In the genomic region with DNA sequence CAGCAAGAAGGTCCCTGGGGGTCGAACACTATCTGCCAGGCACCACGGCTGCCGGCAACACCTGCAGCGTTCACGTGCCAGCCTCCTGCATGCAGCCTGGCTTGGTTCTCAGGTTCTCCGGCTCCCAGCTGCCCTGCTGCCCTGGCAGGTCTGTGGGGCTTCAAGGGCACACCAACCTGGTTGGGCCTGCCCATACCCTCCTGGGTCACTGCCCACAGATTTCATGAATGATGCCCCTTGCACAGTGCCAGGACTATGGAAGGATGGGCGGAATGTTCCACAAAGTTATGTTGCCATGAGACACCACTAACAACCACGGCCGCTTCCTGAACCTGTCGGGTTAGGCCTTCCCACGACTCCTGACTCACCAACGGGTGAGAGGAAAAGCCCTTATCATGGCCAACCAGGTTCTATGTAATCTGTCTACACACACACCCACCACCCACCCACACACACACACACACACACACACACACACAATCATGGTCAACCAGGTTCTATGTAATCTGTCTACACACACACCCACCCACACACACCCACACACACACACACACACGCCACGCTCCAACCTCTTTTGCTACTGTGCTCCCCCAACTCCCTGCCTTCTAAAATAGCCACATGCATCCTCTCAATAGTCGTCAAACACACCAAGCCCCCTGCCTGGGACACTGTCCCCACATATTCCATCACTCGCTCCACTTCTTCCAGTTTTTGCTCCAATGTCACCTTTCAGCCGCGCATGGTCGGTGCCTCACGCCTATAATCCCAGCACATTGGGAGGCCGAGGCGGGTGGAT, we compare ENCODE assay signal across 8 cellular contexts. TPM values are rescaled to one million over a fixed set of nuclear protein-coding genes. Genes with fewer than 3 reads are reported as not detected.
A peak's percentile ranks its signal among the peaks of the same experiment; 100 is the strongest.
DNase-seq lines count a peak whose midpoint lies in the region; ATAC-seq and TF ChIP-seq lines count a peak whose summit lies in the region.

No MANE protein-coding gene starts in this region.

- intact Hi-C loops in activated naive CD4-positive, alpha-beta T cell treated with anti-CD3 and anti-CD28 coated beads for 36 hours (cut with micrococcal nuclease): no loop called here
- intact Hi-C loops in adrenal gland (cut with DNase I): no loop called here
- intact Hi-C loops in tibial artery (cut with DNase I; ENCODE audit: low total_unique reads): loop anchor here (2.0 to 5.0 kb wide), 2 partner anchors 26 to 37 kb away; no protein-coding TSS in a partner anchor

- H3K9me3 Mint-ChIP-seq in activated naive CD4-positive, alpha-beta T cell treated with anti-CD3 and anti-CD28 coated beads for 36 hours: no peaks in the 10 kb centered on the region
- H3K9me3 Mint-ChIP-seq in activated naive CD4-positive, alpha-beta T cell treated with anti-CD3 and anti-CD28 coated beads, Interleukin-2, amount 10 ng/mL, durations not matched to agents 7 days and 5 days: no peaks in the 10 kb centered on the region

- no peaks in the 10 kb centered on the region for H3K9me3 ChIP-seq in adrenal gland (replicated peaks in 1 of 3)
- no peaks in the 10 kb centered on the region for H3K9me3 ChIP-seq in tibial artery

- DNase-seq in activated naive CD4-positive, alpha-beta T cell treated with anti-CD3 and anti-CD28 coated beads for 36 hours: peak; percentile 38
- DNase-seq in activated naive CD4-positive, alpha-beta T cell treated with anti-CD3 and anti-CD28 coated beads, Interleukin-2, amount 10 ng/mL, durations not matched to agents 7 days and 5 days: no peak
- DNase-seq in adrenal gland: peak in 6 of 7 donors; percentile 73 to 79 (median 76)
- no peak for DNase-seq in left lobe of liver (ENCODE audit: low spot score)
- peak; percentile 73 to 87 for DNase-seq in tibial artery
- no peak for DNase-seq in NOMO-1 (lab: John Stamatoyannopoulos, UW; ENCODE audit: unreplicated experiment in 2 of 2)
- DNase-seq in central memory CD4-positive, alpha-beta T cell: no peak
- no peak for DNase-seq in GOT3 (lab: John Stamatoyannopoulos, UW)

- CTCF ChIA-PET in activated naive CD4-positive, alpha-beta T cell treated with anti-CD3 and anti-CD28 coated beads for 36 hours (lab: Charles Lee): no interaction called here
- CTCF ChIA-PET in activated naive CD4-positive, alpha-beta T cell treated with anti-CD3 and anti-CD28 coated beads, Interleukin-2, amount 10 ng/mL, durations not matched to agents 7 days and 5 days (lab: Charles Lee): no interaction called here

- no peak overlapping the region for H3K4me3 Mint-ChIP-seq in activated naive CD4-positive, alpha-beta T cell treated with anti-CD3 and anti-CD28 coated beads for 36 hours
- no peak overlapping the region for H3K4me3 Mint-ChIP-seq in activated naive CD4-positive, alpha-beta T cell treated with anti-CD3 and anti-CD28 coated beads, Interleukin-2, amount 10 ng/mL, durations not matched to agents 7 days and 5 days

- TF ChIP-seq CTCF in adrenal gland (IDR thresholded peaks at IDR 0.05) (no peak), tibial artery (IDR thresholded peaks at IDR 0.05) (no peak)

- H3K4me1 Mint-ChIP-seq in activated naive CD4-positive, alpha-beta T cell treated with anti-CD3 and anti-CD28 coated beads for 36 hours (ENCODE audit: low read depth): peaks cover 17% of the 10 kb centered on the region
- H3K4me1 Mint-ChIP-seq in activated naive CD4-positive, alpha-beta T cell treated with anti-CD3 and anti-CD28 coated beads, Interleukin-2, amount 10 ng/mL, durations not matched to agents 7 days and 5 days: peaks cover 12% of the 10 kb centered on the region

- no peak for TF ChIP-seq POLR2A in adrenal gland (IDR thresholded peaks at IDR 0.05)

- H3K4me1 ChIP-seq in adrenal gland (replicated peaks in 1 of 2) (peaks cover 13 to 65% of the 10 kb centered on the region in 2 donors), tibial artery (peaks cover 34 to 100% (median 97%) of the 10 kb centered on the region in 4 donors)

- H3K27ac Mint-ChIP-seq in activated naive CD4-positive, alpha-beta T cell treated with anti-CD3 and anti-CD28 coated beads for 36 hours: no peak overlapping the region
- H3K27ac Mint-ChIP-seq in activated naive CD4-positive, alpha-beta T cell treated with anti-CD3 and anti-CD28 coated beads, Interleukin-2, amount 10 ng/mL, durations not matched to agents 7 days and 5 days: no peak overlapping the region

- no peaks in the 10 kb centered on the region for H3K27me3 Mint-ChIP-seq in activated naive CD4-positive, alpha-beta T cell treated with anti-CD3 and anti-CD28 coated beads for 36 hours (ENCODE audit: low read depth)
- no peaks in the 10 kb centered on the region for H3K27me3 Mint-ChIP-seq in activated naive CD4-positive, alpha-beta T cell treated with anti-CD3 and anti-CD28 coated beads, Interleukin-2, amount 10 ng/mL, durations not matched to agents 7 days and 5 days

- ATAC-seq in left lobe of liver: peak; percentile 4

- H3K36me3 ChIP-seq in adrenal gland (replicated peaks in 1 of 2) (no peaks in the 10 kb centered on the region), tibial artery (no peaks in the 10 kb centered on the region)

- H3K27me3 ChIP-seq in adrenal gland (no peaks in the 10 kb centered on the region), tibial artery (no peaks in the 10 kb centered on the region)

- no peaks in the 10 kb centered on the region for H3K36me3 Mint-ChIP-seq in activated naive CD4-positive, alpha-beta T cell treated with anti-CD3 and anti-CD28 coated beads for 36 hours (ENCODE audit: low read depth)
- no peaks in the 10 kb centered on the region for H3K36me3 Mint-ChIP-seq in activated naive CD4-positive, alpha-beta T cell treated with anti-CD3 and anti-CD28 coated beads, Interleukin-2, amount 10 ng/mL, durations not matched to agents 7 days and 5 days

- WGBS in adrenal gland, 4 donors: 56 to 70% (median 64%) methylated on average over 16 to 22 of the region's 22 CpGs

- H3K27ac ChIP-seq in adrenal gland: peak overlapping the region in 4 of 5 donors; percentile 25 to 79 (median 50)
- peak overlapping the region; percentile 96 to 97 for H3K27ac ChIP-seq in tibial artery

- H3K4me3 ChIP-seq in adrenal gland (no peak overlapping the region), tibial artery (no peak overlapping the region)

RNA-seq across cellular contexts. Expression of a gene that starts 32.2 kb away (rescaled TPM):
- 1 to 10 TPM; 4.5 to 4.9 TPM for total RNA-seq in activated naive CD4-positive, alpha-beta T cell treated with anti-CD3 and anti-CD28 coated beads for 36 hours
- total RNA-seq in adrenal gland (100 to 1,000 TPM; 232 to 558 (median 316) TPM), left lobe of liver (50.8 TPM)
- polyA plus RNA-seq in adrenal gland: 100 to 1,000 TPM in 2 of 3 donors, 10 to 100 TPM in 1; 38.7 to 394 (median 156) TPM

Comparison
In these comparisons a context has a peak if more than half of its experiments do, and no peak if none do; other contexts are left out.
1. DNase-seq: peak in activated naive CD4-positive, alpha-beta T cell treated with anti-CD3 and anti-CD28 coated beads for 36 hours (single experiment), adrenal gland (6 of 7) and tibial artery (2 of 2); none in activated naive CD4-positive, alpha-beta T cell treated with anti-CD3 and anti-CD28 coated beads, Interleukin-2, amount 10 ng/mL, durations not matched to agents 7 days and 5 days (single experiment), left lobe of liver (single experiment), NOMO-1 (0 of 2), central memory CD4-positive, alpha-beta T cell (single experiment) and GOT3 (single experiment).